1 cellular context compared by ENCODE assay signal in genomic region chr7:74289018-74289659, GRCh38.
TF ChIP-seq lines count a peak whose summit lies in the region.

TSS of gene CLIP2 (plus strand) at chr7:74289407. CDS start at chr7:74317547, 28,140 bp downstream.

TF ChIP-seq in GM12878, 131 proteins besides CTCF, POLR2A, EP300 and RAD21 (continued from another document and continues in another):
- TF ChIP-seq ZNF592 (IDR thresholded peaks at IDR 0.05) (no peak), ZBED1 (IDR thresholded peaks at IDR 0.05; ENCODE audit: borderline replicate concordance) (no peak), ZSCAN29 (IDR thresholded peaks at IDR 0.05) (0 out of 2 replicates have a peak, but pooled peaks have one; percentile 50), RCOR1 (conservative IDR thresholded peaks at IDR 0.05; ENCODE audit: low read depth, low read length) (no peak), SMC3 (IDR thresholded peaks at IDR 0.05; ENCODE audit: borderline replicate concordance, low read length) (0 out of 2 replicates have a peak, but pooled peaks have one; percentile 25), CBX3 (IDR thresholded peaks at IDR 0.05; ENCODE audit: borderline replicate concordance, low read depth) (no peak), HDAC6 (IDR thresholded peaks at IDR 0.05; ENCODE audit: unreplicated experiment) (no peak), BCLAF1 (IDR thresholded peaks at IDR 0.05) (no peak), NFYA (IDR thresholded peaks at IDR 0.05; ENCODE audit: borderline replicate concordance, low read depth, low read length) (no peak), RBBP5 (conservative IDR thresholded peaks at IDR 0.05) (no peak), JUND (IDR thresholded peaks at IDR 0.05; ENCODE audit: low read depth, low read length) (no peak), SPI1 (IDR thresholded peaks at IDR 0.05; ENCODE audit: borderline replicate concordance, insufficient read depth, low read depth, low read length) (no peak), TCF3 (IDR thresholded peaks at IDR 0.05; ENCODE audit: borderline replicate concordance, insufficient read depth, low read depth, low read length) (no peak), ETV6 (conservative IDR thresholded peaks at IDR 0.05 in 1 of 2, IDR thresholded peaks at IDR 0.05 in 1 of 2; ENCODE audit: borderline replicate concordance in 1 of 2, low read depth in 1 of 2) (no peak), CHD2 (IDR thresholded peaks at IDR 0.05; ENCODE audit: borderline replicate concordance, low read depth, low read length) (0 out of 2 replicates have a peak, but pooled peaks have one; percentile 19), TBL1XR1 (IDR thresholded peaks at IDR 0.05; ENCODE audit: low read depth, low read length) (no peak), EED (IDR thresholded peaks at IDR 0.05; ENCODE audit: low read depth) (peak; percentile 74), NR2F1 (conservative IDR thresholded peaks at IDR 0.05) (peak; percentile 50; the same call in 1 of the 2 replicates), GATAD2B (conservative IDR thresholded peaks at IDR 0.05; ENCODE audit: low read depth) (peak; percentile 2; the same call in 1 of the 2 replicates), NBN (IDR thresholded peaks at IDR 0.05) (peak; percentile 28; the same call in 1 of the 2 replicates), ZNF687 (IDR thresholded peaks at IDR 0.05) (peak; percentile 53; the same call in 1 of the 2 replicates), NR2C2 (IDR thresholded peaks at IDR 0.05; ENCODE audit: borderline replicate concordance, control insufficient read depth, insufficient read length, low read depth) (no peak), CREM (IDR thresholded peaks at IDR 0.05; ENCODE audit: low read depth) (0 out of 2 replicates have a peak, but pooled peaks have one; percentile 30), LARP7 (IDR thresholded peaks at IDR 0.05) (peak; percentile 48; the same call in 1 of the 2 replicates), NKRF (conservative IDR thresholded peaks at IDR 0.05) (peak; percentile 76), MAX (IDR thresholded peaks at IDR 0.05; ENCODE audit: low read depth, low read length) (no peak; the same call in 1 of the 2 replicates), E2F4 (IDR thresholded peaks at IDR 0.05; ENCODE audit: low read depth, low read length) (no peak), IKZF2 (IDR thresholded peaks at IDR 0.05) (peak; percentile 72 to 76; a peak in 3 of 4 replicates), SUZ12 (IDR thresholded peaks at IDR 0.05; ENCODE audit: unreplicated experiment) (no peak), EGR1 (IDR thresholded peaks at IDR 0.05; ENCODE audit: borderline replicate concordance in 1 of 2, low read depth in 2 of 2, low read length in 2 of 2) (peak; percentile 10 to 75), TCF12 (IDR thresholded peaks at IDR 0.05; ENCODE audit: low read depth, low read length) (no peak), PAX5 (IDR thresholded peaks at IDR 0.05; ENCODE audit: borderline replicate concordance, low read depth, low read length) (0 out of 2 replicates have a peak, but pooled peaks have one; percentile 38), TARDBP (IDR thresholded peaks at IDR 0.05; ENCODE audit: borderline replicate concordance) (no peak), ZNF274 (IDR thresholded peaks at IDR 0.05; ENCODE audit: insufficient read depth, insufficient read length) (no peak), NFXL1 (IDR thresholded peaks at IDR 0.05; ENCODE audit: borderline replicate concordance) (0 out of 2 replicates have a peak, but pooled peaks have one; percentile 46), MXI1 (IDR thresholded peaks at IDR 0.05; ENCODE audit: low read depth, low read length) (no peak), SMAD5 (IDR thresholded peaks at IDR 0.05; ENCODE audit: low read depth) (no peak), BHLHE40 (IDR thresholded peaks at IDR 0.05; ENCODE audit: borderline replicate concordance in 1 of 2, low read depth in 2 of 2, low read length in 1 of 2) (peak in 1 of 2 experiments; percentile 42; a peak in 2 of 4 replicates), POU2F2 (IDR thresholded peaks at IDR 0.05; ENCODE audit: borderline replicate concordance, low read depth, low read length) (no peak), PAX8 (IDR thresholded peaks at IDR 0.05) (no peak), BACH1 (IDR thresholded peaks at IDR 0.05; ENCODE audit: borderline replicate concordance) (peak; percentile 29; the same call in 1 of the 2 replicates), RELA (IDR thresholded peaks at IDR 0.05; ENCODE audit: borderline replicate concordance, partially characterized antibody) (peak; percentile 16), CEBPZ (IDR thresholded peaks at IDR 0.05; ENCODE audit: low read depth, low read length) (no peak), USF1 (IDR thresholded peaks at IDR 0.05; ENCODE audit: borderline replicate concordance, extremely low read length, insufficient read depth, low read depth, low read length) (no peak), BCL11A (IDR thresholded peaks at IDR 0.05; ENCODE audit: low read depth, low read length) (no peak)
